In genomic region chr6:157002795-157003194, GRCh38 we compare ENCODE assay signal across 12 cellular contexts.
"Had no signal": no experiment of that assay in that cellular context is flagged by ENCODE, and none has a peak within 500 bp of the region (broad histone marks: within the 10 kb centered on the region; RNA-seq: fewer than 3 reads in every experiment).

No MANE protein-coding gene starts in this region.

- H3K36me3 ChIP-seq: ascending aorta, gastrocnemius medialis, neural progenitor cell, ovary, transverse colon had no signal

- DNase-seq: activated CD4-positive, CD25-positive, alpha-beta regulatory T cell; activated gamma-delta T cell; activated T-cell treated with anti-CD3 and anti-CD28 coated beads, Interleukin-2, amount 50 U/mL, for 1 hour; effector CD4-positive, alpha-beta T cell; gastrocnemius medialis; ovary; stimulated activated CD4-positive, alpha-beta T cell treated with anti-CD3 and anti-CD28 coated beads, Interleukin-2, amount 100 ng/mL, for 48 hours; transverse colon had no signal

- ATAC-seq: gastrocnemius medialis had no signal

- H3K9me3 ChIP-seq: ascending aorta, gastrocnemius medialis, ovary, transverse colon had no signal

- H3K9ac ChIP-seq: neural progenitor cell had no signal

- H3K9me3 Mint-ChIP-seq: neural progenitor cell; T-helper 1 cell treated with Interleukin-12 subunit alpha and Interleukin-12 subunit beta and Interleukin-4 antibody, amounts not matched to agents 30 μg/mL and 1 μg/mL, for 36 hours had no signal

- H3K27ac ChIP-seq: ascending aorta, epithelial cell of prostate, gastrocnemius medialis, neural progenitor cell, ovary, transverse colon had no signal

- H3K27ac Mint-ChIP-seq: neural progenitor cell; T-helper 1 cell treated with Interleukin-12 subunit alpha and Interleukin-12 subunit beta and Interleukin-4 antibody, amounts not matched to agents 30 μg/mL and 1 μg/mL, for 36 hours had no signal

- H3K4me3 ChIP-seq: ascending aorta, gastrocnemius medialis, neural progenitor cell, ovary, transverse colon had no signal

- H3K4me1 ChIP-seq: ascending aorta had no signal

- H3K27me3 ChIP-seq: ascending aorta, gastrocnemius medialis, neural progenitor cell, ovary, transverse colon had no signal

- H3K4me3 Mint-ChIP-seq: neural progenitor cell; T-helper 1 cell treated with Interleukin-12 subunit alpha and Interleukin-12 subunit beta and Interleukin-4 antibody, amounts not matched to agents 30 μg/mL and 1 μg/mL, for 36 hours had no signal
